2 cellular contexts compared by ENCODE assay signal in the genomic region with DNA sequence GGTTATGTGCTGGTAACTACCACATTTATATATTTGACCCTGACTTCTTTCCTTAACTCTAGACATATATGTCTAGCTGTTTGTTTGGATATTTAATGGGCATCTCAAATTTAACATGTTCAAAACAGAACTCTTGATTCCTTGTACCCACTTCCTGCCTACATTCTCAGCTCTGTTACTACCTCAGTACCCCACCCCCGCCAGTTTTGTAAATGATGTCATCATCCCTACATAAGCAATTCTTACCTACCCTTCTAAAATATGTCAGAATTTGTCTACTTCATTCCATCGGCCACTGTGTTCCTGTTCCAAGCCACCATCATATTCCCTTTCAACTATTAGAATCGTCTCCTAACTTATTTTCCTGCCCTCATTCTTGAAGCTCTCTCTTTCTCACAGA.
TF ChIP-seq lines count a peak whose summit lies in the region.

No MANE protein-coding gene starts in this region.

TF ChIP-seq in HepG2, 621 proteins besides CTCF, POLR2A, EP300 and RAD21:
- TF ChIP-seq ZBTB42 (CRISPR knock-in tag; IDR thresholded peaks at IDR 0.05) (no peak), ZNF343 (CRISPR knock-in tag; IDR thresholded peaks at IDR 0.05) (no peak), ATF7 (IDR thresholded peaks at IDR 0.05) (peak; percentile 90), ATF7 (CRISPR knock-in tag; IDR thresholded peaks at IDR 0.05) (no peak)
- TF ChIP-seq, protein P1, sequence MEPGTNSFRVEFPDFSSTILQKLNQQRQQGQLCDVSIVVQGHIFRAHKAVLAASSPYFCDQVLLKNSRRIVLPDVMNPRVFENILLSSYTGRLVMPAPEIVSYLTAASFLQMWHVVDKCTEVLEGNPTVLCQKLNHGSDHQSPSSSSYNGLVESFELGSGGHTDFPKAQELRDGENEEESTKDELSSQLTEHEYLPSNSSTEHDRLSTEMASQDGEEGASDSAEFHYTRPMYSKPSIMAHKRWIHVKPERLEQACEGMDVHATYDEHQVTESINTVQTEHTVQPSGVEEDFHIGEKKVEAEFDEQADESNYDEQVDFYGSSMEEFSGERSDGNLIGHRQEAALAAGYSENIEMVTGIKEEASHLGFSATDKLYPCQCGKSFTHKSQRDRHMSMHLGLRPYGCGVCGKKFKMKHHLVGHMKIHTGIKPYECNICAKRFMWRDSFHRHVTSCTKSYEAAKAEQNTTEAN (CRISPR knock-in tag; conservative IDR thresholded peaks at IDR 0.05) = no peak

TF ChIP-seq in HEK293, 187 proteins besides CTCF, POLR2A, EP300 and RAD21:
- 0 out of 2 replicates have a peak, but pooled peaks have one; percentile 25 for TF ChIP-seq ZNF184 (tag by site-specific recombination; IDR thresholded peaks at IDR 0.05)
- TF ChIP-seq ZBTB21 (tag by site-specific recombination; IDR thresholded peaks at IDR 0.05) = peak; percentile 54; the same call in 1 of the 2 replicates
- no peak for TF ChIP-seq MZF1 (tag by site-specific recombination; IDR thresholded peaks at IDR 0.05; ENCODE audit: borderline replicate concordance)
- TF ChIP-seq ZNF629 (tag by site-specific recombination; IDR thresholded peaks at IDR 0.05) = peak; percentile 54; the same call in 1 of the 2 replicates
- TF ChIP-seq, protein P2, sequence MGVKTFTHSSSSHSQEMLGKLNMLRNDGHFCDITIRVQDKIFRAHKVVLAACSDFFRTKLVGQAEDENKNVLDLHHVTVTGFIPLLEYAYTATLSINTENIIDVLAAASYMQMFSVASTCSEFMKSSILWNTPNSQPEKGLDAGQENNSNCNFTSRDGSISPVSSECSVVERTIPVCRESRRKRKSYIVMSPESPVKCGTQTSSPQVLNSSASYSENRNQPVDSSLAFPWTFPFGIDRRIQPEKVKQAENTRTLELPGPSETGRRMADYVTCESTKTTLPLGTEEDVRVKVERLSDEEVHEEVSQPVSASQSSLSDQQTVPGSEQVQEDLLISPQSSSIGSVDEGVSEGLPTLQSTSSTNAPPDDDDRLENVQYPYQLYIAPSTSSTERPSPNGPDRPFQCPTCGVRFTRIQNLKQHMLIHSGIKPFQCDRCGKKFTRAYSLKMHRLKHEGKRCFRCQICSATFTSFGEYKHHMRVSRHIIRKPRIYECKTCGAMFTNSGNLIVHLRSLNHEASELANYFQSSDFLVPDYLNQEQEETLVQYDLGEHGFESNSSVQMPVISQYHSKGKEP (tag by site-specific recombination; IDR thresholded peaks at IDR 0.05) = no peak
- no peak for TF ChIP-seq ZBTB48 (tag by site-specific recombination; IDR thresholded peaks at IDR 0.05)
- TF ChIP-seq ZNF157 (tag by site-specific recombination; IDR thresholded peaks at IDR 0.05) = no peak
- TF ChIP-seq SETDB1 (IDR thresholded peaks at IDR 0.05; ENCODE audit: insufficient read length, low read length) = no peak
- TF ChIP-seq, protein P3, sequence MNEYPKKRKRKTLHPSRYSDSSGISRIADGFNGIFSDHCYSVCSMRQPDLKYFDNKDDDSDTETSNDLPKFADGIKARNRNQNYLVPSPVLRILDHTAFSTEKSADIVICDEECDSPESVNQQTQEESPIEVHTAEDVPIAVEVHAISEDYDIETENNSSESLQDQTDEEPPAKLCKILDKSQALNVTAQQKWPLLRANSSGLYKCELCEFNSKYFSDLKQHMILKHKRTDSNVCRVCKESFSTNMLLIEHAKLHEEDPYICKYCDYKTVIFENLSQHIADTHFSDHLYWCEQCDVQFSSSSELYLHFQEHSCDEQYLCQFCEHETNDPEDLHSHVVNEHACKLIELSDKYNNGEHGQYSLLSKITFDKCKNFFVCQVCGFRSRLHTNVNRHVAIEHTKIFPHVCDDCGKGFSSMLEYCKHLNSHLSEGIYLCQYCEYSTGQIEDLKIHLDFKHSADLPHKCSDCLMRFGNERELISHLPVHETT (tag by site-specific recombination; IDR thresholded peaks at IDR 0.05) = no peak
- TF ChIP-seq, protein P4, sequence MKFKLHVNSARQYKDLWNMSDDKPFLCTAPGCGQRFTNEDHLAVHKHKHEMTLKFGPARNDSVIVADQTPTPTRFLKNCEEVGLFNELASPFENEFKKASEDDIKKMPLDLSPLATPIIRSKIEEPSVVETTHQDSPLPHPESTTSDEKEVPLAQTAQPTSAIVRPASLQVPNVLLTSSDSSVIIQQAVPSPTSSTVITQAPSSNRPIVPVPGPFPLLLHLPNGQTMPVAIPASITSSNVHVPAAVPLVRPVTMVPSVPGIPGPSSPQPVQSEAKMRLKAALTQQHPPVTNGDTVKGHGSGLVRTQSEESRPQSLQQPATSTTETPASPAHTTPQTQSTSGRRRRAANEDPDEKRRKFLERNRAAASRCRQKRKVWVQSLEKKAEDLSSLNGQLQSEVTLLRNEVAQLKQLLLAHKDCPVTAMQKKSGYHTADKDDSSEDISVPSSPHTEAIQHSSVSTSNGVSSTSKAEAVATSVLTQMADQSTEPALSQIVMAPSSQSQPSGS (tag by site-specific recombination; IDR thresholded peaks at IDR 0.05; ENCODE audit: low read depth) = peak; percentile 85
- no peak for TF ChIP-seq GFI1B (tag by site-specific recombination; IDR thresholded peaks at IDR 0.05)
- no peak for TF ChIP-seq SP3 (tag by site-specific recombination; IDR thresholded peaks at IDR 0.05)
- TF ChIP-seq, protein P5, sequence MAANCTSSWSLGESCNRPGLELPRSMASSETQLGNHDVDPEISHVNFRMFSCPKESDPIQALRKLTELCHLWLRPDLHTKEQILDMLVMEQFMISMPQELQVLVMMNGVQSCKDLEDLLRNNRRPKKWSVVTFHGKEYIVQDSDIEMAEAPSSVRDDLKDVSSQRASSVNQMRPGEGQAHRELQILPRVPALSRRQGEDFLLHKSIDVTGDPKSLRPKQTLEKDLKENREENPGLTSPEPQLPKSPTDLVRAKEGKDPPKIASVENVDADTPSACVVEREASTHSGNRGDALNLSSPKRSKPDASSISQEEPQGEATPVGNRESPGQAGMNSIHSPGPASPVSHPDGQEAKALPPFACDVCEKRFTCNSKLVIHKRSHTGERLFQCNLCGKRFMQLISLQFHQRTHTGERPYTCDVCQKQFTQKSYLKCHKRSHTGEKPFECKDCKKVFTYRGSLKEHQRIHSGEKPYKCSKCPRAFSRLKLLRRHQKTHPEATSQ (tag by site-specific recombination; IDR thresholded peaks at IDR 0.05) = no peak
- no peak for TF ChIP-seq ZNF16 (tag by site-specific recombination; IDR thresholded peaks at IDR 0.05; ENCODE audit: low read depth)
- 0 out of 2 replicates have a peak, but pooled peaks have one; percentile 23 for TF ChIP-seq ZXDB (tag by site-specific recombination; IDR thresholded peaks at IDR 0.05)
- no peak for TF ChIP-seq ZNF341 (tag by site-specific recombination; IDR thresholded peaks at IDR 0.05; ENCODE audit: low read depth)
